ENCODE assay signal across 22 cellular contexts in the genomic region with DNA sequence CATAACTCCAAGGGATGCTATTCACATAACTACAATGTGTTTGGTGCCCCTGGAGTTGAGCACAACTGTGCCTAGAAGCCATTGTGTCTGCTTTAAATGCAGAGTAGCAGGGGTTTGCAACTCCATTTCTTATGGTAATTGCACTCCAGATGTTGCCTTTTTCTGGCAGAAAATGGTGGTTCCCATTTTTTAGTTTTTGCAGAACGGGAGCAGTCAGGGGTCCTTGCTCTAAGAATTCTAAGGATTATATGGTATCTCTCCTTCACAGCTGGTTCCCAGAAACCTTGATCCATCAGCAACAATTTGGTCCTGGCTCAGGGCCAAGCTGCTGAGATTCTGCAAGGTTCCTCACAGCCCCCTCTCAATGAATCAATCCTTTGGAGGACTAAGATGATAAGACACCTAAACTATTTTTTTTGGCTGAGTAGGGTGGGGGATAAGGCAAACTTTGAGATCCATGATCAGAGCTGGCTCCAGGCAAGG.
"Had no signal": no experiment of that assay in that cellular context is flagged by ENCODE, and none has a peak within 500 bp of the region (broad histone marks: within the 10 kb centered on the region; RNA-seq: fewer than 3 reads in every experiment).

No MANE protein-coding gene starts in this region.

- H3K9me3 Mint-ChIP-seq: immature natural killer cell; natural killer cell; stimulated activated memory B cell treated with anti-CD40 and anti-IgM and Interleukin-4, amounts not matched to agents 10 μg/mL and 1 μg/mL and 100 μg/mL, for 72 hours had no signal

- H3K4me3 ChIP-seq: adrenal gland, coronary artery, heart right ventricle, right lobe of liver, spleen, tibial artery, vagina had no signal

- H3K27ac Mint-ChIP-seq: activated naive CD4-positive, alpha-beta T cell treated with anti-CD3 and anti-CD28 coated beads, Interleukin-2, amount 10 ng/mL, durations not matched to agents 7 days and 5 days; activated T-helper 2 cell treated with anti-CD3 and anti-CD28 coated beads, Interferon-gamma antibody, Interleukin-2, Interleukin-4, amounts not matched to agents 10 μg/mL and 5 μg/mL and 100 μg/mL, durations not matched to agents 14 hours and 24 hours and 36 hours; immature natural killer cell; natural killer cell; progenitor cell of endocrine pancreas; stimulated activated memory B cell treated with anti-CD40 and anti-IgM and Interleukin-4, amounts not matched to agents 10 μg/mL and 1 μg/mL and 100 μg/mL, for 72 hours had no signal

- H3K4me3 Mint-ChIP-seq: activated naive CD4-positive, alpha-beta T cell treated with anti-CD3 and anti-CD28 coated beads, Interleukin-2, amount 10 ng/mL, durations not matched to agents 7 days and 5 days; immature natural killer cell; natural killer cell; stimulated activated memory B cell treated with anti-CD40 and anti-IgM and Interleukin-4, amounts not matched to agents 10 μg/mL and 1 μg/mL and 100 μg/mL, for 72 hours had no signal

- H3K9me3 ChIP-seq: adrenal gland, heart right ventricle, right lobe of liver, tibial artery, vagina had no signal

- H3K4me1 ChIP-seq: adrenal gland, heart right ventricle, right lobe of liver, spleen had no signal

- ATAC-seq: heart right ventricle; left colon; natural killer cell; right lobe of liver; stimulated activated memory B cell treated with anti-CD40 and anti-IgM and Interleukin-4, amounts not matched to agents 10 μg/mL and 1 μg/mL and 100 μg/mL, for 72 hours had no signal

- DNase-seq: activated CD4-positive, alpha-beta T cell treated with anti-CD3 and anti-CD28 coated beads, Interleukin-2, amount 50 U/mL, for 1 hour; activated CD4-positive, CD25-positive, alpha-beta regulatory T cell; activated naive CD4-positive, alpha-beta T cell treated with anti-CD3 and anti-CD28 coated beads, Interleukin-2, amount 10 ng/mL, durations not matched to agents 7 days and 5 days; activated T-cell treated with anti-CD3 and anti-CD28 coated beads for 4 hours; adrenal gland; central memory CD4-positive, alpha-beta T cell; effector CD8-positive, alpha-beta T cell; heart right ventricle; immature natural killer cell; left colon; mammary epithelial cell; natural killer cell; nucleus accumbens; right lobe of liver; spleen; stimulated activated CD4-positive, alpha-beta T cell treated with anti-CD3 and anti-CD28 coated beads, Interleukin-1b, Interleukin-23, amount 100 ng/mL, for 48 hours; tibial artery had no signal

- H3K4me1 Mint-ChIP-seq: immature natural killer cell; natural killer cell; stimulated activated memory B cell treated with anti-CD40 and anti-IgM and Interleukin-4, amounts not matched to agents 10 μg/mL and 1 μg/mL and 100 μg/mL, for 72 hours had no signal

- H3K36me3 ChIP-seq: adrenal gland, heart right ventricle, right lobe of liver, spleen, tibial artery, vagina had no signal

- H3K27me3 Mint-ChIP-seq: activated naive CD4-positive, alpha-beta T cell treated with anti-CD3 and anti-CD28 coated beads, Interleukin-2, amount 10 ng/mL, durations not matched to agents 7 days and 5 days; progenitor cell of endocrine pancreas; stimulated activated memory B cell treated with anti-CD40 and anti-IgM and Interleukin-4, amounts not matched to agents 10 μg/mL and 1 μg/mL and 100 μg/mL, for 72 hours had no signal

- H3K27me3 ChIP-seq: adrenal gland, heart right ventricle, right lobe of liver, spleen, tibial artery, vagina had no signal

- H3K36me3 Mint-ChIP-seq: immature natural killer cell; natural killer cell; stimulated activated memory B cell treated with anti-CD40 and anti-IgM and Interleukin-4, amounts not matched to agents 10 μg/mL and 1 μg/mL and 100 μg/mL, for 72 hours had no signal

- H3K27ac ChIP-seq: adrenal gland, coronary artery, heart right ventricle, right lobe of liver, spleen, tibial artery, vagina had no signal
